1 cellular context compared by ENCODE assay signal in the genomic region with DNA sequence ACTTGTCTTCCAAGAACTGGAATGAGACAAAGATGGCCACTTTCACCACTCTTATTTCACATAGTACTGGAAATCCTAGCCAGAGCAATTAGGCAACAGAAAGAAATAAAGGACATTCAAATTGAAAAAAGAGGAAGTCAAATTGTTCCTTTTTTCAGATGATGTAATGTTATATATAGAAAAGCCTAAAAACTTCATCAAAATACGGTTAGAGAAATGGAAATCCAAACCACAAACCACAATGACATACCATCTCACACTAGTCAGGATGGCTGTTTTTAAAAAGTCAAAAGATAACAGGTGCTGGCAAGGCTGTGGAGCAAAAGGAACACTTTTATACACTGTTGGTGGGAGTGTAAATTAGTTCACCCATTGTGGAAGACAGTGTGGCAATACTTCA.
TF ChIP-seq lines count a peak whose summit lies in the region.

No MANE protein-coding gene starts in this region.

TF ChIP-seq in GM12878, 131 proteins besides CTCF, POLR2A, EP300 and RAD21 (continued from another document and continues in another):
- TF ChIP-seq, protein P1, sequence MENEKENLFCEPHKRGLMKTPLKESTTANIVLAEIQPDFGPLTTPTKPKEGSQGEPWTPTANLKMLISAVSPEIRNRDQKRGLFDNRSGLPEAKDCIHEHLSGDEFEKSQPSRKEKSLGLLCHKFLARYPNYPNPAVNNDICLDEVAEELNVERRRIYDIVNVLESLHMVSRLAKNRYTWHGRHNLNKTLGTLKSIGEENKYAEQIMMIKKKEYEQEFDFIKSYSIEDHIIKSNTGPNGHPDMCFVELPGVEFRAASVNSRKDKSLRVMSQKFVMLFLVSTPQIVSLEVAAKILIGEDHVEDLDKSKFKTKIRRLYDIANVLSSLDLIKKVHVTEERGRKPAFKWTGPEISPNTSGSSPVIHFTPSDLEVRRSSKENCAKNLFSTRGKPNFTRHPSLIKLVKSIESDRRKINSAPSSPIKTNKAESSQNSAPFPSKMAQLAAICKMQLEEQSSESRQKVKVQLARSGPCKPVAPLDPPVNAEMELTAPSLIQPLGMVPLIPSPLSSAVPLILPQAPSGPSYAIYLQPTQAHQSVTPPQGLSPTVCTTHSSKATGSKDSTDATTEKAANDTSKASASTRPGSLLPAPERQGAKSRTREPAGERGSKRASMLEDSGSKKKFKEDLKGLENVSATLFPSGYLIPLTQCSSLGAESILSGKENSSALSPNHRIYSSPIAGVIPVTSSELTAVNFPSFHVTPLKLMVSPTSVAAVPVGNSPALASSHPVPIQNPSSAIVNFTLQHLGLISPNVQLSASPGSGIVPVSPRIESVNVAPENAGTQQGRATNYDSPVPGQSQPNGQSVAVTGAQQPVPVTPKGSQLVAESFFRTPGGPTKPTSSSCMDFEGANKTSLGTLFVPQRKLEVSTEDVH (IDR thresholded peaks at IDR 0.05; ENCODE audit: low read depth, partially characterized antibody), result peak; percentile 74
- TF ChIP-seq, protein P2, sequence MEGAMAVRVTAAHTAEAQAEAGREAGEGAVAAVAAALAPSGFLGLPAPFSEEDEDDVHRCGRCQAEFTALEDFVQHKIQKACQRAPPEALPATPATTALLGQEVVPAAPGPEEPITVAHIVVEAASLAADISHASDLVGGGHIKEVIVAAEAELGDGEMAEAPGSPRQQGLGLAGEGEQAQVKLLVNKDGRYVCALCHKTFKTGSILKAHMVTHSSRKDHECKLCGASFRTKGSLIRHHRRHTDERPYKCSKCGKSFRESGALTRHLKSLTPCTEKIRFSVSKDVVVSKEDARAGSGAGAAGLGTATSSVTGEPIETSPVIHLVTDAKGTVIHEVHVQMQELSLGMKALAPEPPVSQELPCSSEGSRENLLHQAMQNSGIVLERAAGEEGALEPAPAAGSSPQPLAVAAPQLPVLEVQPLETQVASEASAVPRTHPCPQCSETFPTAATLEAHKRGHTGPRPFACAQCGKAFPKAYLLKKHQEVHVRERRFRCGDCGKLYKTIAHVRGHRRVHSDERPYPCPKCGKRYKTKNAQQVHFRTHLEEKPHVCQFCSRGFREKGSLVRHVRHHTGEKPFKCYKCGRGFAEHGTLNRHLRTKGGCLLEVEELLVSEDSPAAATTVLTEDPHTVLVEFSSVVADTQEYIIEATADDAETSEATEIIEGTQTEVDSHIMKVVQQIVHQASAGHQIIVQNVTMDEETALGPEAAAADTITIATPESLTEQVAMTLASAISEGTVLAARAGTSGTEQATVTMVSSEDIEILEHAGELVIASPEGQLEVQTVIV (IDR thresholded peaks at IDR 0.05; ENCODE audit: borderline replicate concordance, partially characterized antibody), result no peak
- TF ChIP-seq RUNX3 (IDR thresholded peaks at IDR 0.05; ENCODE audit: low read length) (peak; percentile 99), MYB (IDR thresholded peaks at IDR 0.05; ENCODE audit: borderline replicate concordance, low read depth, low read length) (peak; percentile 64; the same call in 1 of the 2 replicates), NR2C1 (IDR thresholded peaks at IDR 0.05) (no peak), TCF12 (IDR thresholded peaks at IDR 0.05; ENCODE audit: low read depth, low read length) (0 out of 2 replicates have a peak, but pooled peaks have one; percentile 20), BACH1 (IDR thresholded peaks at IDR 0.05; ENCODE audit: borderline replicate concordance) (peak; percentile 55; the same call in 1 of the 2 replicates), MYC (IDR thresholded peaks at IDR 0.05; ENCODE audit: insufficient read depth, insufficient read length, insufficient replicate concordance, low read length, severe bottlenecking) (no peak), FOXM1 (IDR thresholded peaks at IDR 0.05; ENCODE audit: low read depth, low read length) (peak; percentile 94; the same call in 1 of the 2 replicates), NFYA (IDR thresholded peaks at IDR 0.05; ENCODE audit: borderline replicate concordance, low read depth, low read length) (no peak), CBX3 (IDR thresholded peaks at IDR 0.05; ENCODE audit: borderline replicate concordance, low read depth) (no peak), LARP7 (IDR thresholded peaks at IDR 0.05) (no peak), BMI1 (IDR thresholded peaks at IDR 0.05; ENCODE audit: borderline replicate concordance) (peak; percentile 85), ZZZ3 (IDR thresholded peaks at IDR 0.05; ENCODE audit: control insufficient read depth, insufficient read length, low read depth) (no peak), KAT2A (conservative IDR thresholded peaks at IDR 0.05; ENCODE audit: control insufficient read depth, low read depth, low read length) (no peak), KLF5 (IDR thresholded peaks at IDR 0.05; ENCODE audit: partially characterized antibody) (no peak), SRF (IDR thresholded peaks at IDR 0.05; ENCODE audit: low read depth in 2 of 2, low read length in 2 of 2) (no peak), MEF2B (IDR thresholded peaks at IDR 0.05; ENCODE audit: partially characterized antibody, poor library complexity, severe bottlenecking) (peak; percentile 85), NR2F1 (conservative IDR thresholded peaks at IDR 0.05) (peak; percentile 64), SPI1 (IDR thresholded peaks at IDR 0.05; ENCODE audit: borderline replicate concordance, insufficient read depth, low read depth, low read length) (peak; percentile 94), IKZF2 (IDR thresholded peaks at IDR 0.05) (peak; percentile 98 to 99), JUND (IDR thresholded peaks at IDR 0.05; ENCODE audit: low read depth, low read length) (peak; percentile 24; the same call in 1 of the 2 replicates)
- TF ChIP-seq, protein P3, sequence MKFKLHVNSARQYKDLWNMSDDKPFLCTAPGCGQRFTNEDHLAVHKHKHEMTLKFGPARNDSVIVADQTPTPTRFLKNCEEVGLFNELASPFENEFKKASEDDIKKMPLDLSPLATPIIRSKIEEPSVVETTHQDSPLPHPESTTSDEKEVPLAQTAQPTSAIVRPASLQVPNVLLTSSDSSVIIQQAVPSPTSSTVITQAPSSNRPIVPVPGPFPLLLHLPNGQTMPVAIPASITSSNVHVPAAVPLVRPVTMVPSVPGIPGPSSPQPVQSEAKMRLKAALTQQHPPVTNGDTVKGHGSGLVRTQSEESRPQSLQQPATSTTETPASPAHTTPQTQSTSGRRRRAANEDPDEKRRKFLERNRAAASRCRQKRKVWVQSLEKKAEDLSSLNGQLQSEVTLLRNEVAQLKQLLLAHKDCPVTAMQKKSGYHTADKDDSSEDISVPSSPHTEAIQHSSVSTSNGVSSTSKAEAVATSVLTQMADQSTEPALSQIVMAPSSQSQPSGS (IDR thresholded peaks at IDR 0.05; ENCODE audit: low read length), result peak; percentile 92
- TF ChIP-seq, protein P4, sequence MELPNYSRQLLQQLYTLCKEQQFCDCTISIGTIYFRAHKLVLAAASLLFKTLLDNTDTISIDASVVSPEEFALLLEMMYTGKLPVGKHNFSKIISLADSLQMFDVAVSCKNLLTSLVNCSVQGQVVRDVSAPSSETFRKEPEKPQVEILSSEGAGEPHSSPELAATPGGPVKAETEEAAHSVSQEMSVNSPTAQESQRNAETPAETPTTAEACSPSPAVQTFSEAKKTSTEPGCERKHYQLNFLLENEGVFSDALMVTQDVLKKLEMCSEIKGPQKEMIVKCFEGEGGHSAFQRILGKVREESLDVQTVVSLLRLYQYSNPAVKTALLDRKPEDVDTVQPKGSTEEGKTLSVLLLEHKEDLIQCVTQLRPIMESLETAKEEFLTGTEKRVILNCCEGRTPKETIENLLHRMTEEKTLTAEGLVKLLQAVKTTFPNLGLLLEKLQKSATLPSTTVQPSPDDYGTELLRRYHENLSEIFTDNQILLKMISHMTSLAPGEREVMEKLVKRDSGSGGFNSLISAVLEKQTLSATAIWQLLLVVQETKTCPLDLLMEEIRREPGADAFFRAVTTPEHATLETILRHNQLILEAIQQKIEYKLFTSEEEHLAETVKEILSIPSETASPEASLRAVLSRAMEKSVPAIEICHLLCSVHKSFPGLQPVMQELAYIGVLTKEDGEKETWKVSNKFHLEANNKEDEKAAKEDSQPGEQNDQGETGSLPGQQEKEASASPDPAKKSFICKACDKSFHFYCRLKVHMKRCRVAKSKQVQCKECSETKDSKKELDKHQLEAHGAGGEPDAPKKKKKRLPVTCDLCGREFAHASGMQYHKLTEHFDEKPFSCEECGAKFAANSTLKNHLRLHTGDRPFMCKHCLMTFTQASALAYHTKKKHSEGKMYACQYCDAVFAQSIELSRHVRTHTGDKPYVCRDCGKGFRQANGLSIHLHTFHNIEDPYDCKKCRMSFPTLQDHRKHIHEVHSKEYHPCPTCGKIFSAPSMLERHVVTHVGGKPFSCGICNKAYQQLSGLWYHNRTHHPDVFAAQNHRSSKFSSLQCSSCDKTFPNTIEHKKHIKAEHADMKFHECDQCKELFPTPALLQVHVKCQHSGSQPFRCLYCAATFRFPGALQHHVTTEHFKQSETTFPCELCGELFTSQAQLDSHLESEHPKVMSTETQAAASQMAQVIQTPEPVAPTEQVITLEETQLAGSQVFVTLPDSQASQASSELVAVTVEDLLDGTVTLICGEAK (IDR thresholded peaks at IDR 0.05; ENCODE audit: borderline replicate concordance), result no peak
- TF ChIP-seq, protein P5, sequence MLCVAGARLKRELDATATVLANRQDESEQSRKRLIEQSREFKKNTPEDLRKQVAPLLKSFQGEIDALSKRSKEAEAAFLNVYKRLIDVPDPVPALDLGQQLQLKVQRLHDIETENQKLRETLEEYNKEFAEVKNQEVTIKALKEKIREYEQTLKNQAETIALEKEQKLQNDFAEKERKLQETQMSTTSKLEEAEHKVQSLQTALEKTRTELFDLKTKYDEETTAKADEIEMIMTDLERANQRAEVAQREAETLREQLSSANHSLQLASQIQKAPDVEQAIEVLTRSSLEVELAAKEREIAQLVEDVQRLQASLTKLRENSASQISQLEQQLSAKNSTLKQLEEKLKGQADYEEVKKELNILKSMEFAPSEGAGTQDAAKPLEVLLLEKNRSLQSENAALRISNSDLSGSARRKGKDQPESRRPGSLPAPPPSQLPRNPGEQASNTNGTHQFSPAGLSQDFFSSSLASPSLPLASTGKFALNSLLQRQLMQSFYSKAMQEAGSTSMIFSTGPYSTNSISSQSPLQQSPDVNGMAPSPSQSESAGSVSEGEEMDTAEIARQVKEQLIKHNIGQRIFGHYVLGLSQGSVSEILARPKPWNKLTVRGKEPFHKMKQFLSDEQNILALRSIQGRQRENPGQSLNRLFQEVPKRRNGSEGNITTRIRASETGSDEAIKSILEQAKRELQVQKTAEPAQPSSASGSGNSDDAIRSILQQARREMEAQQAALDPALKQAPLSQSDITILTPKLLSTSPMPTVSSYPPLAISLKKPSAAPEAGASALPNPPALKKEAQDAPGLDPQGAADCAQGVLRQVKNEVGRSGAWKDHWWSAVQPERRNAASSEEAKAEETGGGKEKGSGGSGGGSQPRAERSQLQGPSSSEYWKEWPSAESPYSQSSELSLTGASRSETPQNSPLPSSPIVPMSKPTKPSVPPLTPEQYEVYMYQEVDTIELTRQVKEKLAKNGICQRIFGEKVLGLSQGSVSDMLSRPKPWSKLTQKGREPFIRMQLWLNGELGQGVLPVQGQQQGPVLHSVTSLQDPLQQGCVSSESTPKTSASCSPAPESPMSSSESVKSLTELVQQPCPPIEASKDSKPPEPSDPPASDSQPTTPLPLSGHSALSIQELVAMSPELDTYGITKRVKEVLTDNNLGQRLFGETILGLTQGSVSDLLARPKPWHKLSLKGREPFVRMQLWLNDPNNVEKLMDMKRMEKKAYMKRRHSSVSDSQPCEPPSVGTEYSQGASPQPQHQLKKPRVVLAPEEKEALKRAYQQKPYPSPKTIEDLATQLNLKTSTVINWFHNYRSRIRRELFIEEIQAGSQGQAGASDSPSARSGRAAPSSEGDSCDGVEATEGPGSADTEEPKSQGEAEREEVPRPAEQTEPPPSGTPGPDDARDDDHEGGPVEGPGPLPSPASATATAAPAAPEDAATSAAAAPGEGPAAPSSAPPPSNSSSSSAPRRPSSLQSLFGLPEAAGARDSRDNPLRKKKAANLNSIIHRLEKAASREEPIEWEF (IDR thresholded peaks at IDR 0.05; ENCODE audit: insufficient replicate concordance, low read depth, low read length), result no peak
- TF ChIP-seq, protein P6, sequence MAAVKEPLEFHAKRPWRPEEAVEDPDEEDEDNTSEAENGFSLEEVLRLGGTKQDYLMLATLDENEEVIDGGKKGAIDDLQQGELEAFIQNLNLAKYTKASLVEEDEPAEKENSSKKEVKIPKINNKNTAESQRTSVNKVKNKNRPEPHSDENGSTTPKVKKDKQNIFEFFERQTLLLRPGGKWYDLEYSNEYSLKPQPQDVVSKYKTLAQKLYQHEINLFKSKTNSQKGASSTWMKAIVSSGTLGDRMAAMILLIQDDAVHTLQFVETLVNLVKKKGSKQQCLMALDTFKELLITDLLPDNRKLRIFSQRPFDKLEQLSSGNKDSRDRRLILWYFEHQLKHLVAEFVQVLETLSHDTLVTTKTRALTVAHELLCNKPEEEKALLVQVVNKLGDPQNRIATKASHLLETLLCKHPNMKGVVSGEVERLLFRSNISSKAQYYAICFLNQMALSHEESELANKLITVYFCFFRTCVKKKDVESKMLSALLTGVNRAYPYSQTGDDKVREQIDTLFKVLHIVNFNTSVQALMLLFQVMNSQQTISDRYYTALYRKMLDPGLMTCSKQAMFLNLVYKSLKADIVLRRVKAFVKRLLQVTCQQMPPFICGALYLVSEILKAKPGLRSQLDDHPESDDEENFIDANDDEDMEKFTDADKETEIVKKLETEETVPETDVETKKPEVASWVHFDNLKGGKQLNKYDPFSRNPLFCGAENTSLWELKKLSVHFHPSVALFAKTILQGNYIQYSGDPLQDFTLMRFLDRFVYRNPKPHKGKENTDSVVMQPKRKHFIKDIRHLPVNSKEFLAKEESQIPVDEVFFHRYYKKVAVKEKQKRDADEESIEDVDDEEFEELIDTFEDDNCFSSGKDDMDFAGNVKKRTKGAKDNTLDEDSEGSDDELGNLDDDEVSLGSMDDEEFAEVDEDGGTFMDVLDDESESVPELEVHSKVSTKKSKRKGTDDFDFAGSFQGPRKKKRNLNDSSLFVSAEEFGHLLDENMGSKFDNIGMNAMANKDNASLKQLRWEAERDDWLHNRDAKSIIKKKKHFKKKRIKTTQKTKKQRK (IDR thresholded peaks at IDR 0.05; ENCODE audit: low read depth, low read length), result no peak
- TF ChIP-seq, protein P7, sequence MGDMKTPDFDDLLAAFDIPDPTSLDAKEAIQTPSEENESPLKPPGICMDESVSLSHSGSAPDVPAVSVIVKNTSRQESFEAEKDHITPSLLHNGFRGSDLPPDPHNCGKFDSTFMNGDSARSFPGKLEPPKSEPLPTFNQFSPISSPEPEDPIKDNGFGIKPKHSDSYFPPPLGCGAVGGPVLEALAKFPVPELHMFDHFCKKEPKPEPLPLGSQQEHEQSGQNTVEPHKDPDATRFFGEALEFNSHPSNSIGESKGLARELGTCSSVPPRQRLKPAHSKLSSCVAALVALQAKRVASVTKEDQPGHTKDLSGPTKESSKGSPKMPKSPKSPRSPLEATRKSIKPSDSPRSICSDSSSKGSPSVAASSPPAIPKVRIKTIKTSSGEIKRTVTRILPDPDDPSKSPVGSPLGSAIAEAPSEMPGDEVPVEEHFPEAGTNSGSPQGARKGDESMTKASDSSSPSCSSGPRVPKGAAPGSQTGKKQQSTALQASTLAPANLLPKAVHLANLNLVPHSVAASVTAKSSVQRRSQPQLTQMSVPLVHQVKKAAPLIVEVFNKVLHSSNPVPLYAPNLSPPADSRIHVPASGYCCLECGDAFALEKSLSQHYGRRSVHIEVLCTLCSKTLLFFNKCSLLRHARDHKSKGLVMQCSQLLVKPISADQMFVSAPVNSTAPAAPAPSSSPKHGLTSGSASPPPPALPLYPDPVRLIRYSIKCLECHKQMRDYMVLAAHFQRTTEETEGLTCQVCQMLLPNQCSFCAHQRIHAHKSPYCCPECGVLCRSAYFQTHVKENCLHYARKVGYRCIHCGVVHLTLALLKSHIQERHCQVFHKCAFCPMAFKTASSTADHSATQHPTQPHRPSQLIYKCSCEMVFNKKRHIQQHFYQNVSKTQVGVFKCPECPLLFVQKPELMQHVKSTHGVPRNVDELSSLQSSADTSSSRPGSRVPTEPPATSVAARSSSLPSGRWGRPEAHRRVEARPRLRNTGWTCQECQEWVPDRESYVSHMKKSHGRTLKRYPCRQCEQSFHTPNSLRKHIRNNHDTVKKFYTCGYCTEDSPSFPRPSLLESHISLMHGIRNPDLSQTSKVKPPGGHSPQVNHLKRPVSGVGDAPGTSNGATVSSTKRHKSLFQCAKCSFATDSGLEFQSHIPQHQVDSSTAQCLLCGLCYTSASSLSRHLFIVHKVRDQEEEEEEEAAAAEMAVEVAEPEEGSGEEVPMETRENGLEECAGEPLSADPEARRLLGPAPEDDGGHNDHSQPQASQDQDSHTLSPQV (IDR thresholded peaks at IDR 0.05), result 0 out of 2 replicates have a peak, but pooled peaks have one; percentile 56
